1 cellular context compared by ENCODE assay signal in the genomic region with DNA sequence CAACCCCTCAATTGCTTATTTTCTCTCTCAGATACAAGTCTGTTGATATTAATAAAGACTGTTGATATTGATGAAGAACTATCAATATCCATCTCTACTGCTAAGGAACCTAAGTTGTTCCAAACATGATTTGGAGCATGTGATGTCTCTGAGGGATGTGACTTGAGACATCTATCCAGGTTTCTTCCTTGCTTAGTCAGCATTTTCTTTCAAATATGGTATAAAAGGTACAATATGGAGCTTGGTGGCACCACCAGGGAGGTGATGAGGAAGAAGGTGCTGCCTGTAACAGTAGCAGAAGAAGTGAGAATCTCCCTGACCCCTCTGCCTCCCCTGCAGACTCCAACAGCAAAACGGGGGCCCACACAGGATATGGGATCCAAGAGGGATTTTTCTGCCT.
TF ChIP-seq lines count a peak whose summit lies in the region.

No MANE protein-coding gene starts in this region.

TF ChIP-seq in IMR-90, 13 proteins besides CTCF, POLR2A, EP300 and RAD21 (continued from another document):
- TF ChIP-seq, protein P1, sequence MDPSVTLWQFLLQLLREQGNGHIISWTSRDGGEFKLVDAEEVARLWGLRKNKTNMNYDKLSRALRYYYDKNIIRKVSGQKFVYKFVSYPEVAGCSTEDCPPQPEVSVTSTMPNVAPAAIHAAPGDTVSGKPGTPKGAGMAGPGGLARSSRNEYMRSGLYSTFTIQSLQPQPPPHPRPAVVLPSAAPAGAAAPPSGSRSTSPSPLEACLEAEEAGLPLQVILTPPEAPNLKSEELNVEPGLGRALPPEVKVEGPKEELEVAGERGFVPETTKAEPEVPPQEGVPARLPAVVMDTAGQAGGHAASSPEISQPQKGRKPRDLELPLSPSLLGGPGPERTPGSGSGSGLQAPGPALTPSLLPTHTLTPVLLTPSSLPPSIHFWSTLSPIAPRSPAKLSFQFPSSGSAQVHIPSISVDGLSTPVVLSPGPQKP (IDR thresholded peaks at IDR 0.05; ENCODE audit: borderline replicate concordance, low read depth, low read length) = no peak
